Comparison of ENCODE assay signal across 18 cellular contexts in genomic region chr2:222577341-222577740, GRCh38.
DNase-seq lines count a peak whose midpoint lies in the region; ATAC-seq and TF ChIP-seq lines count a peak whose summit lies in the region.
"Had no signal": no experiment of that assay in that cellular context is flagged by ENCODE, and none has a peak within 500 bp of the region (broad histone marks: within the 10 kb centered on the region; RNA-seq: fewer than 3 reads in every experiment).

No MANE protein-coding gene starts in this region.

- no peak for TF ChIP-seq POLR2A in adrenal gland (IDR thresholded peaks at IDR 0.05)

- no peak for TF ChIP-seq CTCF in adrenal gland (IDR thresholded peaks at IDR 0.05)
- TF ChIP-seq CTCF in mesothelial cell of epicardium (IDR thresholded peaks at IDR 0.05; ENCODE audit: unreplicated experiment): no peak

- H3K27ac ChIP-seq in adrenal gland: no peak overlapping the region

- H3K27me3 Mint-ChIP-seq in activated naive CD4-positive, alpha-beta T cell treated with anti-CD3 and anti-CD28 coated beads for 36 hours (ENCODE audit: low read depth): no peaks in the 10 kb centered on the region
- H3K27me3 Mint-ChIP-seq in activated naive CD4-positive, alpha-beta T cell treated with anti-CD3 and anti-CD28 coated beads, Interleukin-2, amount 10 ng/mL, durations not matched to agents 7 days and 5 days: no peaks in the 10 kb centered on the region
- no peaks in the 10 kb centered on the region for H3K27me3 Mint-ChIP-seq in activated naive CD8-positive, alpha-beta T cell treated with anti-CD3 and anti-CD28 coated beads, Interleukin-2, amount 10 ng/mL, durations not matched to agents 7 days and 5 days
- H3K27me3 Mint-ChIP-seq in mesothelial cell of epicardium (ENCODE audit: low read depth): no peaks in the 10 kb centered on the region
- H3K27me3 Mint-ChIP-seq: B cell had no signal

- peaks cover 3% of the 10 kb centered on the region for H3K4me1 Mint-ChIP-seq in activated naive CD4-positive, alpha-beta T cell treated with anti-CD3 and anti-CD28 coated beads for 36 hours (ENCODE audit: low read depth)
- peaks cover 12% of the 10 kb centered on the region for H3K4me1 Mint-ChIP-seq in activated naive CD4-positive, alpha-beta T cell treated with anti-CD3 and anti-CD28 coated beads, Interleukin-2, amount 10 ng/mL, durations not matched to agents 7 days and 5 days
- peaks cover 14% of the 10 kb centered on the region for H3K4me1 Mint-ChIP-seq in activated naive CD8-positive, alpha-beta T cell treated with anti-CD3 and anti-CD28 coated beads, Interleukin-2, amount 10 ng/mL, durations not matched to agents 7 days and 5 days
- H3K4me1 Mint-ChIP-seq in mesothelial cell of epicardium: peaks cover 30% of the 10 kb centered on the region

- no peaks in the 10 kb centered on the region for H3K9me3 Mint-ChIP-seq in activated naive CD4-positive, alpha-beta T cell treated with anti-CD3 and anti-CD28 coated beads for 36 hours
- no peaks in the 10 kb centered on the region for H3K9me3 Mint-ChIP-seq in activated naive CD4-positive, alpha-beta T cell treated with anti-CD3 and anti-CD28 coated beads, Interleukin-2, amount 10 ng/mL, durations not matched to agents 7 days and 5 days
- H3K9me3 Mint-ChIP-seq in activated naive CD8-positive, alpha-beta T cell treated with anti-CD3 and anti-CD28 coated beads, Interleukin-2, amount 10 ng/mL, durations not matched to agents 7 days and 5 days: no peaks in the 10 kb centered on the region
- H3K9me3 Mint-ChIP-seq in mesothelial cell of epicardium: no peaks in the 10 kb centered on the region
- H3K9me3 Mint-ChIP-seq: CD14-positive monocyte had no signal

- H3K27ac Mint-ChIP-seq in activated naive CD4-positive, alpha-beta T cell treated with anti-CD3 and anti-CD28 coated beads for 36 hours: peak overlapping the region; percentile 10
- H3K27ac Mint-ChIP-seq in activated naive CD4-positive, alpha-beta T cell treated with anti-CD3 and anti-CD28 coated beads, Interleukin-2, amount 10 ng/mL, durations not matched to agents 7 days and 5 days: no peak overlapping the region
- H3K27ac Mint-ChIP-seq in activated naive CD8-positive, alpha-beta T cell treated with anti-CD3 and anti-CD28 coated beads, Interleukin-2, amount 10 ng/mL, durations not matched to agents 7 days and 5 days: peak overlapping the region; percentile 4
- H3K27ac Mint-ChIP-seq in mesothelial cell of epicardium: no peak overlapping the region
- H3K27ac Mint-ChIP-seq: B cell had no signal

- POLR2A ChIA-PET in activated naive CD8-positive, alpha-beta T cell treated with anti-CD3 and anti-CD28 coated beads, Interleukin-2, amount 10 ng/mL, durations not matched to agents 7 days and 5 days (lab: Charles Lee): no interaction called here

- no peak for DNase-seq in activated naive CD4-positive, alpha-beta T cell treated with anti-CD3 and anti-CD28 coated beads for 36 hours
- no peak for DNase-seq in activated naive CD4-positive, alpha-beta T cell treated with anti-CD3 and anti-CD28 coated beads, Interleukin-2, amount 10 ng/mL, durations not matched to agents 7 days and 5 days
- DNase-seq in activated naive CD8-positive, alpha-beta T cell treated with anti-CD3 and anti-CD28 coated beads, Interleukin-2, amount 10 ng/mL, durations not matched to agents 7 days and 5 days: no peak
- DNase-seq in left kidney (ENCODE audit: low read depth, low spot score): peak; percentile 57
- no peak for DNase-seq in adrenal gland
- no peak for DNase-seq in mesothelial cell of epicardium (ENCODE audit: low spot score in 2 of 2, unreplicated experiment in 2 of 2)
- DNase-seq in NCI-H1105 treated with DMSO at 0.1 percent for 48 hours (lab: John Stamatoyannopoulos, UW): no peak
- DNase-seq: 8988T, DMS79, KBM-7, NCI-H1105, NCI-H2029 treated with DMSO at 0.1 percent for 48 hours, NCI-H524 treated with DMSO at 0.1 percent for 48 hours, NCI-H82 had no signal

- peaks cover 11 to 13% of the 10 kb centered on the region in 2 donors for H3K4me1 ChIP-seq in adrenal gland (replicated peaks in 1 of 2)
- H3K4me1 ChIP-seq: HAP-1 had no signal

- no peaks in the 10 kb centered on the region for H3K36me3 ChIP-seq in adrenal gland (replicated peaks in 1 of 2)

- no peaks in the 10 kb centered on the region for H3K9me3 ChIP-seq in adrenal gland (replicated peaks in 1 of 3)
- H3K9me3 ChIP-seq: HAP-1 had no signal

- CTCF ChIA-PET in activated naive CD4-positive, alpha-beta T cell treated with anti-CD3 and anti-CD28 coated beads for 36 hours (lab: Charles Lee): no interaction called here
- CTCF ChIA-PET in activated naive CD4-positive, alpha-beta T cell treated with anti-CD3 and anti-CD28 coated beads, Interleukin-2, amount 10 ng/mL, durations not matched to agents 7 days and 5 days (lab: Charles Lee): no interaction called here

- WGBS in adrenal gland, 4 donors: 65 to 96% (median 80%) methylated on average over 3 of the region's 3 CpGs

- no peaks in the 10 kb centered on the region for H3K27me3 ChIP-seq in adrenal gland

- peaks cover 31% of the 10 kb centered on the region for H3K36me3 Mint-ChIP-seq in activated naive CD4-positive, alpha-beta T cell treated with anti-CD3 and anti-CD28 coated beads for 36 hours (ENCODE audit: low read depth)
- H3K36me3 Mint-ChIP-seq in activated naive CD4-positive, alpha-beta T cell treated with anti-CD3 and anti-CD28 coated beads, Interleukin-2, amount 10 ng/mL, durations not matched to agents 7 days and 5 days: peaks cover 11% of the 10 kb centered on the region
- H3K36me3 Mint-ChIP-seq in activated naive CD8-positive, alpha-beta T cell treated with anti-CD3 and anti-CD28 coated beads, Interleukin-2, amount 10 ng/mL, durations not matched to agents 7 days and 5 days: peaks cover 10% of the 10 kb centered on the region
- H3K36me3 Mint-ChIP-seq in mesothelial cell of epicardium: peaks cover 15% of the 10 kb centered on the region

- intact Hi-C loops in activated naive CD4-positive, alpha-beta T cell treated with anti-CD3 and anti-CD28 coated beads for 36 hours (cut with micrococcal nuclease): no loop called here
- intact Hi-C loops in adrenal gland (cut with DNase I): no loop called here

- ATAC-seq in activated naive CD8-positive, alpha-beta T cell treated with anti-CD3 and anti-CD28 coated beads, Interleukin-2, amount 10 ng/mL, durations not matched to agents 7 days and 5 days (ENCODE audit: low read depth): no peak
- ATAC-seq: Panc1 had no signal

- no peak overlapping the region for H3K4me3 ChIP-seq in adrenal gland
- H3K4me3 ChIP-seq: HAP-1 had no signal

- no peak overlapping the region for H3K4me3 Mint-ChIP-seq in activated naive CD4-positive, alpha-beta T cell treated with anti-CD3 and anti-CD28 coated beads for 36 hours
- H3K4me3 Mint-ChIP-seq in activated naive CD4-positive, alpha-beta T cell treated with anti-CD3 and anti-CD28 coated beads, Interleukin-2, amount 10 ng/mL, durations not matched to agents 7 days and 5 days: no peak overlapping the region
- H3K4me3 Mint-ChIP-seq in activated naive CD8-positive, alpha-beta T cell treated with anti-CD3 and anti-CD28 coated beads, Interleukin-2, amount 10 ng/mL, durations not matched to agents 7 days and 5 days: no peak overlapping the region
- no peak overlapping the region for H3K4me3 Mint-ChIP-seq in mesothelial cell of epicardium
- H3K4me3 Mint-ChIP-seq: B cell, CD14-positive monocyte had no signal

Comparison
In these comparisons a context has a peak if more than half of its experiments do, and no peak if none do; other contexts are left out.
1. H3K27ac Mint-ChIP-seq: peak in activated naive CD4-positive, alpha-beta T cell treated with anti-CD3 and anti-CD28 coated beads for 36 hours (single experiment) and activated naive CD8-positive, alpha-beta T cell treated with anti-CD3 and anti-CD28 coated beads, Interleukin-2, amount 10 ng/mL, durations not matched to agents 7 days and 5 days (single experiment); none in activated naive CD4-positive, alpha-beta T cell treated with anti-CD3 and anti-CD28 coated beads, Interleukin-2, amount 10 ng/mL, durations not matched to agents 7 days and 5 days (single experiment) and mesothelial cell of epicardium (single experiment).